ENCODE assay signal across 18 cellular contexts in the genomic region with DNA sequence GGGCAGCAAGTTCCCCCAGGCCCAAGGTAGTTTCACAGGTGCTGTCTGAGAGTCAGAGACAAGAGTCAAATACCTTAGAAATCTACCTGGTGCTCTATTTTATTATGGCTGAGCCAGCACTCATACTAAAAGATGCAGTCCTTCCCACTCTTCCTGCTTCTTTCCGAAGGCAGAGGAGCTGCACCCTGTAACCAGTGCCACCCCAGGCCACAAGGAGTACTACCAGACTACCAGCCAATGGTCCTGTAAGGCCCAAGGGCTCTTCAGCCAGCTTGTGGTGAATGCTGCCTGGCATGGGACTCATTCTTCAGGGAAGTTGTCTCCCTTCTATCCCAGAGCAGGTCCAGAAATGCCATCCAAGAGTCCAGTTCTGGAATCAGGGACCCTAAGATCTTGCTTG.
"Had no signal": no experiment of that assay in that cellular context is flagged by ENCODE, and none has a peak within 500 bp of the region (broad histone marks: within the 10 kb centered on the region; RNA-seq: fewer than 3 reads in every experiment).

No MANE protein-coding gene starts in this region.

- H3K36me3 ChIP-seq: ascending aorta, breast epithelium, gastrocnemius medialis, heart right ventricle had no signal

- H3K9me3 ChIP-seq: gastrocnemius medialis had no signal

- H3K4me1 Mint-ChIP-seq: activated CD4-positive, alpha-beta T cell treated with anti-CD3 and anti-CD28 coated beads, Interleukin-2, amount 10 ng/mL, durations not matched to agents 7 days and 5 days; activated naive CD4-positive, alpha-beta T cell treated with anti-CD3 and anti-CD28 coated beads, Interleukin-2, amount 50 U/mL, for 24 hours; immature natural killer cell had no signal

- H3K27me3 ChIP-seq: ascending aorta, breast epithelium, gastrocnemius medialis, heart right ventricle had no signal

- H3K27ac ChIP-seq: ascending aorta, breast epithelium, coronary artery, gastrocnemius medialis, heart right ventricle had no signal

- FAIRE-seq: endometrium, urothelium cell line had no signal

- DNase-seq: activated CD4-positive, alpha-beta T cell treated with anti-CD3 and anti-CD28 coated beads, Interleukin-2, amount 10 ng/mL, durations not matched to agents 7 days and 5 days; activated CD8-positive, alpha-beta T cell treated with anti-CD3 and anti-CD28 coated beads, Interleukin-2, amount 10 ng/mL, durations not matched to agents 7 days and 5 days; activated T-cell treated with anti-CD3 and anti-CD28 coated beads, Interleukin-2, amount 50 U/mL, for 24 hours; erythroblast; gastrocnemius medialis; heart right ventricle; immature natural killer cell; left ventricle myocardium superior; occipital lobe; retina; stimulated activated naive CD4-positive, alpha-beta T cell had no signal

- H3K27me3 Mint-ChIP-seq: activated CD4-positive, alpha-beta T cell treated with anti-CD3 and anti-CD28 coated beads, Interleukin-2, amount 10 ng/mL, durations not matched to agents 7 days and 5 days; activated naive CD4-positive, alpha-beta T cell treated with anti-CD3 and anti-CD28 coated beads, Interleukin-2, amount 50 U/mL, for 24 hours; activated T-cell treated with anti-CD3 and anti-CD28 coated beads, Interleukin-2, amount 50 U/mL, for 24 hours; memory B cell had no signal

- H3K4me3 Mint-ChIP-seq: activated CD4-positive, alpha-beta T cell treated with anti-CD3 and anti-CD28 coated beads, Interleukin-2, amount 10 ng/mL, durations not matched to agents 7 days and 5 days; activated CD8-positive, alpha-beta T cell treated with anti-CD3 and anti-CD28 coated beads, Interleukin-2, amount 10 ng/mL, durations not matched to agents 7 days and 5 days; activated naive CD4-positive, alpha-beta T cell treated with anti-CD3 and anti-CD28 coated beads, Interleukin-2, amount 50 U/mL, for 24 hours; activated T-cell treated with anti-CD3 and anti-CD28 coated beads, Interleukin-2, amount 50 U/mL, for 24 hours; immature natural killer cell; memory B cell had no signal

- ATAC-seq: activated CD8-positive, alpha-beta T cell treated with anti-CD3 and anti-CD28 coated beads, Interleukin-2, amount 10 ng/mL, durations not matched to agents 7 days and 5 days; gastrocnemius medialis; heart right ventricle; left ventricle myocardium superior had no signal

- H3K27ac Mint-ChIP-seq: activated CD4-positive, alpha-beta T cell treated with anti-CD3 and anti-CD28 coated beads, Interleukin-2, amount 10 ng/mL, durations not matched to agents 7 days and 5 days; activated CD8-positive, alpha-beta T cell treated with anti-CD3 and anti-CD28 coated beads, Interleukin-2, amount 10 ng/mL, durations not matched to agents 7 days and 5 days; activated naive CD4-positive, alpha-beta T cell treated with anti-CD3 and anti-CD28 coated beads, Interleukin-2, amount 50 U/mL, for 24 hours; activated T-cell treated with anti-CD3 and anti-CD28 coated beads, Interleukin-2, amount 50 U/mL, for 24 hours; immature natural killer cell; memory B cell had no signal

- H3K4me1 ChIP-seq: ascending aorta, breast epithelium, gastrocnemius medialis, heart right ventricle had no signal

- H3K4me3 ChIP-seq: ascending aorta, breast epithelium, coronary artery, gastrocnemius medialis, heart right ventricle had no signal

- H3K36me3 Mint-ChIP-seq: activated naive CD4-positive, alpha-beta T cell treated with anti-CD3 and anti-CD28 coated beads, Interleukin-2, amount 50 U/mL, for 24 hours had no signal
